ENCODE assay signal across 8 cellular contexts in the genomic region with DNA sequence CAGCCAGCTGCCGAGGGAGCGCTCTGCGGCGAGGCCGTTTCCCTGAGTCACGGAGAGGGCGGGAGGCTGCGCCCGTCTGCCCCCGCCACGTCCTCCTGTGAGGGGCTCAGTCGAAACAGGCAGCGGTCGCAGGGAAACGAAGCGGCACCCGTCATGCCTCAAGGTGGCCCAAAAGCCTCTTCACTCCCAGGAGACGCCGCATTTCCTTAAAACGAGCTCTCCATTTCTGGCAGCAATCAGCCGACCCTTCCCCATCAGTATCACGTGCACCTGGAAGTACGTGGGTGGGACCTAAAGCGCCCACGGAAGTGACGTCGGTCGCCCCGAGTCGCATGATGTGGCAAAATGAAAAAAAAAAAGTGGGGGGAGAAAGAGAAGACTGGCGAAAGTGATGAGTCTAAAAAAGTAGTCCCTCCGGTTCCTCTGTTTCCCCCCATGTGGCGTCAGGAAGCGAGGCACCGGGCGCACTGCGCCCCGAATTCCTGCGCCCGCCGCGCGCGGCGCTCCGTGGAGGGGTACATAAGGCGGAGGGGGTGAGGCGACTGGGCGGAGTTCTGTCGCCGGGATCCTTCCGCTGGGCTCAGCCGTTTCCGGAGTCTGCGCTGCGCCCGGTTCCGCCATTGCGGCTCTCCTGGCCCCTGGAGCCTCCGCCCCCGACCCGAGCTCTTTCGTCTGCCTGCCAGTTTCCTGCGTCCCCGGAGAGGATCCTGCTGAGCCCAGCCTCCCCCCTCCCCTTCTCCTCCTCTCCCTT. TPM values are rescaled to one million over a fixed set of nuclear protein-coding genes. Genes with fewer than 3 reads are reported as not detected.
DNase-seq lines count a peak whose midpoint lies in the region; ATAC-seq and TF ChIP-seq lines count a peak whose summit lies in the region.

TSS of gene CLTC (plus strand) at position 583 of the 751 bp plus-strand sequence. CDS start 237 bp downstream, outside the sequence.

- peak; percentile 69 for ATAC-seq in GM19372 (IDR thresholded peaks at IDR 0.05; ENCODE audit: low read depth, unreplicated experiment)
- ATAC-seq in HG03558 (IDR thresholded peaks at IDR 0.05; ENCODE audit: extremely low read depth, unreplicated experiment), result peak; percentile 46
- peak; percentile 91 for ATAC-seq in left lung

- peak within 1 kb of the TSS; percentile 79 to 88 for H3K4me3 ChIP-seq in left lung

- H3K9me3 ChIP-seq in left lung, result no peaks in the 10 kb centered on the region

- peaks cover 27 to 49% of the 10 kb centered on the region in 2 donors for H3K4me1 ChIP-seq in left lung

- no peaks in the 10 kb centered on the region for H3K36me3 ChIP-seq in left lung

- H3K27ac ChIP-seq in left lung, result peak within 1 kb of the TSS; percentile 99

- intact Hi-C loops in left lung (cut with DNase I), result no loop called here

- H3K27me3 ChIP-seq in left lung, result no peaks in the 10 kb centered on the region

- DNase-seq in C1 segment of cervical spinal cord (lab: John Stamatoyannopoulos, UW) (peak; percentile 91 to 99 (median 97)), NCI-H748 treated with DMSO at 0.1 percent for 48 hours (lab: John Stamatoyannopoulos, UW) (peak; percentile 89), dermis blood vessel endothelial cell (peak; percentile 98), left lung (peak; percentile 94 to 97)
- peak; percentile 84 to 93 for DNase-seq in activated CD4-positive, alpha-beta T cell treated with anti-CD3 and anti-CD28 coated beads, Interleukin-2, amount 50 U/mL, for 4 hours
- peak; percentile 85 to 87 for DNase-seq in stimulated activated CD4-positive, alpha-beta T cell treated with anti-CD3 and anti-CD28 coated beads, Interleukin-2, amount 100 ng/mL, for 48 hours

- no peak for TF ChIP-seq CTCF in left lung (IDR thresholded peaks at IDR 0.05)

RNA-seq across cellular contexts. Expression of gene CLTC, which starts in this region (rescaled TPM):
- total RNA-seq in dermis blood vessel endothelial cell (477 and 761 TPM in 2 replicates), left lung (100 to 1,000 TPM; 315 to 335 TPM)

Comparison
In these comparisons a context has a peak if more than half of its experiments do, and no peak if none do; other contexts are left out.
1. Peak in every context shown above with its lines: DNase-seq, ATAC-seq, H3K4me3 ChIP-seq and H3K27ac ChIP-seq.